ENCODE assay signal across 1 cellular context in the genomic region with DNA sequence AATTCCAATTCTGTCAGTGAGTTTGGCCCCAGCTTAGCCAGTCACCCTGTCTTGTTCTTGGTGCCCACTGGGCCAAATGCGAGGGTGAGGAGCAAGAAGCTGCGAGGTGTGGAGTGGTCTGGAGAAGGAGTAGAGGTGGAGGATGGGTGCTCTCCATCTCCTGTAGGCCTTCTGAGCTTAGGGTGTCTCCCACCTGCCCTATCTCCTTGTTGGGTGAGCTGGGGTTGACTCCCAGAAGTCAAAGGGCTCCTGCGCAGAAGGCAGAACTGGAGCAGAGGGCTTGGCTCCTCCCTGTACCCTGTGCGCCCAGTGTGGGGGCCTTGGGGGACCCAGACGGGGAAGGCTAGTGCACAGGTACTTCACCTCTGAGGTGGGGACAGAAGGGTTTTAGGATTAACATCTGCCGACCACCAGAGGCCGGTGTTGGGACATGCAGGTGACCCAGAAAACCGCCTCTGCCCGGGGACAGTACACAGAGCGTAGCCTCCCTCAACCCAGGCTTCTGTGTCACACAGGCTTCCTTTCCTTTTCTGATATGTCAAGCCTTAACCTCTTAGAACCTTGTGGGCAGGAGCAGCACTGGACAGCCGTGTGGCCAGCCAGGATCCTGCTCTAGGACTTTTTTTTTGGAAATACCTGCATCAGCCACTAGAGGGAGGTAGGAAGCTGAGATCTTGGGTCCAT.
TF ChIP-seq lines count a peak whose summit lies in the region.

No MANE protein-coding gene starts in this region.

TF ChIP-seq in GM12878, 131 proteins besides CTCF, POLR2A, EP300 and RAD21:
- TF ChIP-seq, protein P1, sequence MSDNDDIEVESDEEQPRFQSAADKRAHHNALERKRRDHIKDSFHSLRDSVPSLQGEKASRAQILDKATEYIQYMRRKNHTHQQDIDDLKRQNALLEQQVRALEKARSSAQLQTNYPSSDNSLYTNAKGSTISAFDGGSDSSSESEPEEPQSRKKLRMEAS (IDR thresholded peaks at IDR 0.05; ENCODE audit: low read depth, low read length): no peak
- TF ChIP-seq, protein P2, sequence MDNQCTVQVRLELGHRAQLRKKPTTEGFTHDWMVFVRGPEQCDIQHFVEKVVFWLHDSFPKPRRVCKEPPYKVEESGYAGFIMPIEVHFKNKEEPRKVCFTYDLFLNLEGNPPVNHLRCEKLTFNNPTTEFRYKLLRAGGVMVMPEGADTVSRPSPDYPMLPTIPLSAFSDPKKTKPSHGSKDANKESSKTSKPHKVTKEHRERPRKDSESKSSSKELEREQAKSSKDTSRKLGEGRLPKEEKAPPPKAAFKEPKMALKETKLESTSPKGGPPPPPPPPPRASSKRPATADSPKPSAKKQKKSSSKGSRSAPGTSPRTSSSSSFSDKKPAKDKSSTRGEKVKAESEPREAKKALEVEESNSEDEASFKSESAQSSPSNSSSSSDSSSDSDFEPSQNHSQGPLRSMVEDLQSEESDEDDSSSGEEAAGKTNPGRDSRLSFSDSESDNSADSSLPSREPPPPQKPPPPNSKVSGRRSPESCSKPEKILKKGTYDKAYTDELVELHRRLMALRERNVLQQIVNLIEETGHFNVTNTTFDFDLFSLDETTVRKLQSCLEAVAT (IDR thresholded peaks at IDR 0.05): no peak
- TF ChIP-seq NBN (IDR thresholded peaks at IDR 0.05): peak; percentile 57; the same call in 1 of the 2 replicates
- TF ChIP-seq NFYA (IDR thresholded peaks at IDR 0.05; ENCODE audit: borderline replicate concordance, low read depth, low read length): no peak
- TF ChIP-seq NR2F1 (conservative IDR thresholded peaks at IDR 0.05): 0 out of 2 replicates have a peak, but pooled peaks have one; percentile 38
- TF ChIP-seq, protein P3, sequence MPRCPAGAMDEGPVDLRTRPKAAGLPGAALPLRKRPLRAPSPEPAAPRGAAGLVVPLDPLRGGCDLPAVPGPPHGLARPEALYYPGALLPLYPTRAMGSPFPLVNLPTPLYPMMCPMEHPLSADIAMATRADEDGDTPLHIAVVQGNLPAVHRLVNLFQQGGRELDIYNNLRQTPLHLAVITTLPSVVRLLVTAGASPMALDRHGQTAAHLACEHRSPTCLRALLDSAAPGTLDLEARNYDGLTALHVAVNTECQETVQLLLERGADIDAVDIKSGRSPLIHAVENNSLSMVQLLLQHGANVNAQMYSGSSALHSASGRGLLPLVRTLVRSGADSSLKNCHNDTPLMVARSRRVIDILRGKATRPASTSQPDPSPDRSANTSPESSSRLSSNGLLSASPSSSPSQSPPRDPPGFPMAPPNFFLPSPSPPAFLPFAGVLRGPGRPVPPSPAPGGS (IDR thresholded peaks at IDR 0.05; ENCODE audit: borderline replicate concordance, insufficient read depth, low read depth, low read length, poor library complexity, severe bottlenecking): no peak
- TF ChIP-seq ETV6 (conservative IDR thresholded peaks at IDR 0.05 in 1 of 2, IDR thresholded peaks at IDR 0.05 in 1 of 2; ENCODE audit: borderline replicate concordance in 1 of 2, low read depth in 1 of 2): no peak
- peak; percentile 42 for TF ChIP-seq RELA (IDR thresholded peaks at IDR 0.05; ENCODE audit: borderline replicate concordance, partially characterized antibody)
- no peak for TF ChIP-seq MEF2A (IDR thresholded peaks at IDR 0.05; ENCODE audit: insufficient read depth, low read depth, low read length)
- TF ChIP-seq RB1 (IDR thresholded peaks at IDR 0.05; ENCODE audit: borderline replicate concordance): 0 out of 2 replicates have a peak, but pooled peaks have one; percentile 34
- TF ChIP-seq, protein P4, sequence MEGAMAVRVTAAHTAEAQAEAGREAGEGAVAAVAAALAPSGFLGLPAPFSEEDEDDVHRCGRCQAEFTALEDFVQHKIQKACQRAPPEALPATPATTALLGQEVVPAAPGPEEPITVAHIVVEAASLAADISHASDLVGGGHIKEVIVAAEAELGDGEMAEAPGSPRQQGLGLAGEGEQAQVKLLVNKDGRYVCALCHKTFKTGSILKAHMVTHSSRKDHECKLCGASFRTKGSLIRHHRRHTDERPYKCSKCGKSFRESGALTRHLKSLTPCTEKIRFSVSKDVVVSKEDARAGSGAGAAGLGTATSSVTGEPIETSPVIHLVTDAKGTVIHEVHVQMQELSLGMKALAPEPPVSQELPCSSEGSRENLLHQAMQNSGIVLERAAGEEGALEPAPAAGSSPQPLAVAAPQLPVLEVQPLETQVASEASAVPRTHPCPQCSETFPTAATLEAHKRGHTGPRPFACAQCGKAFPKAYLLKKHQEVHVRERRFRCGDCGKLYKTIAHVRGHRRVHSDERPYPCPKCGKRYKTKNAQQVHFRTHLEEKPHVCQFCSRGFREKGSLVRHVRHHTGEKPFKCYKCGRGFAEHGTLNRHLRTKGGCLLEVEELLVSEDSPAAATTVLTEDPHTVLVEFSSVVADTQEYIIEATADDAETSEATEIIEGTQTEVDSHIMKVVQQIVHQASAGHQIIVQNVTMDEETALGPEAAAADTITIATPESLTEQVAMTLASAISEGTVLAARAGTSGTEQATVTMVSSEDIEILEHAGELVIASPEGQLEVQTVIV (IDR thresholded peaks at IDR 0.05; ENCODE audit: borderline replicate concordance, partially characterized antibody): no peak
- no peak for TF ChIP-seq SP1 (IDR thresholded peaks at IDR 0.05; ENCODE audit: low read depth, low read length)
- TF ChIP-seq HDGF (IDR thresholded peaks at IDR 0.05): 0 out of 2 replicates have a peak, but pooled peaks have one; percentile 5
- TF ChIP-seq BMI1 (IDR thresholded peaks at IDR 0.05; ENCODE audit: borderline replicate concordance): no peak
- TF ChIP-seq, protein P5, sequence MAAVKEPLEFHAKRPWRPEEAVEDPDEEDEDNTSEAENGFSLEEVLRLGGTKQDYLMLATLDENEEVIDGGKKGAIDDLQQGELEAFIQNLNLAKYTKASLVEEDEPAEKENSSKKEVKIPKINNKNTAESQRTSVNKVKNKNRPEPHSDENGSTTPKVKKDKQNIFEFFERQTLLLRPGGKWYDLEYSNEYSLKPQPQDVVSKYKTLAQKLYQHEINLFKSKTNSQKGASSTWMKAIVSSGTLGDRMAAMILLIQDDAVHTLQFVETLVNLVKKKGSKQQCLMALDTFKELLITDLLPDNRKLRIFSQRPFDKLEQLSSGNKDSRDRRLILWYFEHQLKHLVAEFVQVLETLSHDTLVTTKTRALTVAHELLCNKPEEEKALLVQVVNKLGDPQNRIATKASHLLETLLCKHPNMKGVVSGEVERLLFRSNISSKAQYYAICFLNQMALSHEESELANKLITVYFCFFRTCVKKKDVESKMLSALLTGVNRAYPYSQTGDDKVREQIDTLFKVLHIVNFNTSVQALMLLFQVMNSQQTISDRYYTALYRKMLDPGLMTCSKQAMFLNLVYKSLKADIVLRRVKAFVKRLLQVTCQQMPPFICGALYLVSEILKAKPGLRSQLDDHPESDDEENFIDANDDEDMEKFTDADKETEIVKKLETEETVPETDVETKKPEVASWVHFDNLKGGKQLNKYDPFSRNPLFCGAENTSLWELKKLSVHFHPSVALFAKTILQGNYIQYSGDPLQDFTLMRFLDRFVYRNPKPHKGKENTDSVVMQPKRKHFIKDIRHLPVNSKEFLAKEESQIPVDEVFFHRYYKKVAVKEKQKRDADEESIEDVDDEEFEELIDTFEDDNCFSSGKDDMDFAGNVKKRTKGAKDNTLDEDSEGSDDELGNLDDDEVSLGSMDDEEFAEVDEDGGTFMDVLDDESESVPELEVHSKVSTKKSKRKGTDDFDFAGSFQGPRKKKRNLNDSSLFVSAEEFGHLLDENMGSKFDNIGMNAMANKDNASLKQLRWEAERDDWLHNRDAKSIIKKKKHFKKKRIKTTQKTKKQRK (IDR thresholded peaks at IDR 0.05; ENCODE audit: low read depth, low read length): no peak
- TF ChIP-seq TCF12 (IDR thresholded peaks at IDR 0.05; ENCODE audit: low read depth, low read length): no peak
- TF ChIP-seq, protein P6, sequence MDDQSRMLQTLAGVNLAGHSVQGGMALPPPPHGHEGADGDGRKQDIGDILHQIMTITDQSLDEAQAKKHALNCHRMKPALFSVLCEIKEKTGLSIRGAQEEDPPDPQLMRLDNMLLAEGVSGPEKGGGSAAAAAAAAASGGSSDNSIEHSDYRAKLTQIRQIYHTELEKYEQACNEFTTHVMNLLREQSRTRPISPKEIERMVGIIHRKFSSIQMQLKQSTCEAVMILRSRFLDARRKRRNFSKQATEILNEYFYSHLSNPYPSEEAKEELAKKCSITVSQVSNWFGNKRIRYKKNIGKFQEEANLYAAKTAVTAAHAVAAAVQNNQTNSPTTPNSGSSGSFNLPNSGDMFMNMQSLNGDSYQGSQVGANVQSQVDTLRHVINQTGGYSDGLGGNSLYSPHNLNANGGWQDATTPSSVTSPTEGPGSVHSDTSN (IDR thresholded peaks at IDR 0.05; ENCODE audit: insufficient replicate concordance, low read depth, low read length): no peak
- TF ChIP-seq YY1 (IDR thresholded peaks at IDR 0.05; ENCODE audit: low read depth, low read length): 0 out of 2 replicates have a peak, but pooled peaks have one; percentile 23
- TF ChIP-seq ZNF384 (IDR thresholded peaks at IDR 0.05; ENCODE audit: borderline replicate concordance, low read depth, low read length): peak; percentile 58; the same call in 1 of the 2 replicates
- TF ChIP-seq, protein P7, sequence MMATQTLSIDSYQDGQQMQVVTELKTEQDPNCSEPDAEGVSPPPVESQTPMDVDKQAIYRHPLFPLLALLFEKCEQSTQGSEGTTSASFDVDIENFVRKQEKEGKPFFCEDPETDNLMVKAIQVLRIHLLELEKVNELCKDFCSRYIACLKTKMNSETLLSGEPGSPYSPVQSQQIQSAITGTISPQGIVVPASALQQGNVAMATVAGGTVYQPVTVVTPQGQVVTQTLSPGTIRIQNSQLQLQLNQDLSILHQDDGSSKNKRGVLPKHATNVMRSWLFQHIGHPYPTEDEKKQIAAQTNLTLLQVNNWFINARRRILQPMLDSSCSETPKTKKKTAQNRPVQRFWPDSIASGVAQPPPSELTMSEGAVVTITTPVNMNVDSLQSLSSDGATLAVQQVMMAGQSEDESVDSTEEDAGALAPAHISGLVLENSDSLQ (IDR thresholded peaks at IDR 0.05): no peak
- peak; percentile 65; the same call in 1 of the 2 replicates for TF ChIP-seq SMC3 (IDR thresholded peaks at IDR 0.05; ENCODE audit: borderline replicate concordance, low read length)
- peak; percentile 26; the same call in 1 of the 2 replicates for TF ChIP-seq FOXM1 (IDR thresholded peaks at IDR 0.05; ENCODE audit: low read depth, low read length)
- TF ChIP-seq, protein P8, sequence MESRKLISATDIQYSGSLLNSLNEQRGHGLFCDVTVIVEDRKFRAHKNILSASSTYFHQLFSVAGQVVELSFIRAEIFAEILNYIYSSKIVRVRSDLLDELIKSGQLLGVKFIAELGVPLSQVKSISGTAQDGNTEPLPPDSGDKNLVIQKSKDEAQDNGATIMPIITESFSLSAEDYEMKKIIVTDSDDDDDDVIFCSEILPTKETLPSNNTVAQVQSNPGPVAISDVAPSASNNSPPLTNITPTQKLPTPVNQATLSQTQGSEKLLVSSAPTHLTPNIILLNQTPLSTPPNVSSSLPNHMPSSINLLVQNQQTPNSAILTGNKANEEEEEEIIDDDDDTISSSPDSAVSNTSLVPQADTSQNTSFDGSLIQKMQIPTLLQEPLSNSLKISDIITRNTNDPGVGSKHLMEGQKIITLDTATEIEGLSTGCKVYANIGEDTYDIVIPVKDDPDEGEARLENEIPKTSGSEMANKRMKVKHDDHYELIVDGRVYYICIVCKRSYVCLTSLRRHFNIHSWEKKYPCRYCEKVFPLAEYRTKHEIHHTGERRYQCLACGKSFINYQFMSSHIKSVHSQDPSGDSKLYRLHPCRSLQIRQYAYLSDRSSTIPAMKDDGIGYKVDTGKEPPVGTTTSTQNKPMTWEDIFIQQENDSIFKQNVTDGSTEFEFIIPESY (IDR thresholded peaks at IDR 0.05): peak; percentile 26; the same call in 1 of the 2 replicates
- TF ChIP-seq, protein P9, sequence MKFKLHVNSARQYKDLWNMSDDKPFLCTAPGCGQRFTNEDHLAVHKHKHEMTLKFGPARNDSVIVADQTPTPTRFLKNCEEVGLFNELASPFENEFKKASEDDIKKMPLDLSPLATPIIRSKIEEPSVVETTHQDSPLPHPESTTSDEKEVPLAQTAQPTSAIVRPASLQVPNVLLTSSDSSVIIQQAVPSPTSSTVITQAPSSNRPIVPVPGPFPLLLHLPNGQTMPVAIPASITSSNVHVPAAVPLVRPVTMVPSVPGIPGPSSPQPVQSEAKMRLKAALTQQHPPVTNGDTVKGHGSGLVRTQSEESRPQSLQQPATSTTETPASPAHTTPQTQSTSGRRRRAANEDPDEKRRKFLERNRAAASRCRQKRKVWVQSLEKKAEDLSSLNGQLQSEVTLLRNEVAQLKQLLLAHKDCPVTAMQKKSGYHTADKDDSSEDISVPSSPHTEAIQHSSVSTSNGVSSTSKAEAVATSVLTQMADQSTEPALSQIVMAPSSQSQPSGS (IDR thresholded peaks at IDR 0.05; ENCODE audit: low read length): no peak
- TF ChIP-seq MYB (IDR thresholded peaks at IDR 0.05; ENCODE audit: borderline replicate concordance, low read depth, low read length): no peak
- TF ChIP-seq POLR2AphosphoS2 (IDR thresholded peaks at IDR 0.05; ENCODE audit: low read depth, low read length): no peak
- no peak for TF ChIP-seq RUNX3 (IDR thresholded peaks at IDR 0.05; ENCODE audit: low read length)
- no peak for TF ChIP-seq CREM (IDR thresholded peaks at IDR 0.05; ENCODE audit: low read depth)
- TF ChIP-seq, protein P10, sequence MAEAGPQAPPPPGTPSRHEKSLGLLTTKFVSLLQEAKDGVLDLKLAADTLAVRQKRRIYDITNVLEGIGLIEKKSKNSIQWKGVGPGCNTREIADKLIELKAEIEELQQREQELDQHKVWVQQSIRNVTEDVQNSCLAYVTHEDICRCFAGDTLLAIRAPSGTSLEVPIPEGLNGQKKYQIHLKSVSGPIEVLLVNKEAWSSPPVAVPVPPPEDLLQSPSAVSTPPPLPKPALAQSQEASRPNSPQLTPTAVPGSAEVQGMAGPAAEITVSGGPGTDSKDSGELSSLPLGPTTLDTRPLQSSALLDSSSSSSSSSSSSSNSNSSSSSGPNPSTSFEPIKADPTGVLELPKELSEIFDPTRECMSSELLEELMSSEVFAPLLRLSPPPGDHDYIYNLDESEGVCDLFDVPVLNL (IDR thresholded peaks at IDR 0.05; ENCODE audit: low read depth, low read length): no peak
- peak; percentile 46; the same call in 1 of the 2 replicates for TF ChIP-seq ZNF207 (IDR thresholded peaks at IDR 0.05; ENCODE audit: borderline replicate concordance)
